In genomic region chr7:93378131-93378530, GRCh38 we compare ENCODE assay signal across 21 cellular contexts.
DNase-seq lines count a peak whose midpoint lies in the region; ATAC-seq and TF ChIP-seq lines count a peak whose summit lies in the region.
"Had no signal": no experiment of that assay in that cellular context is flagged by ENCODE, and none has a peak within 500 bp of the region (broad histone marks: within the 10 kb centered on the region; RNA-seq: fewer than 3 reads in every experiment).

No MANE protein-coding gene starts in this region.

- no peak overlapping the region for H3K27ac Mint-ChIP-seq in osteocyte (ENCODE audit: unreplicated experiment)
- H3K27ac Mint-ChIP-seq: activated T-helper 2 cell treated with anti-CD3 and anti-CD28 coated beads, Interferon-gamma antibody, Interleukin-2, Interleukin-4, amounts not matched to agents 10 μg/mL and 5 μg/mL and 100 μg/mL, durations not matched to agents 14 hours and 24 hours and 36 hours; endodermal cell; stimulated activated effector memory CD8-positive, alpha-beta T cell treated with anti-CD3 and anti-CD28 coated beads, Interleukin-12 subunit alpha, Interleukin-12 subunit beta, amount 100 ng/mL, for 72 hours; T-cell had no signal

- no peak overlapping the region for H3K4me3 ChIP-seq in SK-N-SH (ENCODE audit: low read depth in 2 of 2, low read length in 1 of 2)
- no peak overlapping the region for H3K4me3 ChIP-seq in upper lobe of left lung
- H3K4me3 ChIP-seq: smooth muscle cell, transverse colon had no signal

- H3K4me1 ChIP-seq in SK-N-SH (ENCODE audit: control insufficient read depth in 1 of 2, insufficient read depth in 2 of 2, low read depth in 1 of 2, low read length in 1 of 2) (no peaks in the 10 kb centered on the region; a peak in 1 of 4 replicates), upper lobe of left lung (no peaks in the 10 kb centered on the region)

- no peak overlapping the region for H3K4me3 Mint-ChIP-seq in osteocyte (ENCODE audit: unreplicated experiment)
- H3K4me3 Mint-ChIP-seq: endodermal cell; stimulated activated effector memory CD8-positive, alpha-beta T cell treated with anti-CD3 and anti-CD28 coated beads, Interleukin-12 subunit alpha, Interleukin-12 subunit beta, amount 100 ng/mL, for 72 hours; T-cell had no signal

- DNase-seq in SK-N-SH, result no peak
- DNase-seq in hepatic stellate cell (ENCODE audit: low spot score), result no peak
- DNase-seq in upper lobe of left lung, result no peak
- DNase-seq in osteocyte (ENCODE audit: extremely low spot score, unreplicated experiment), result no peak
- DNase-seq in inferior parietal cortex (ENCODE audit: extremely low spot score), result no peak
- DNase-seq: activated CD8-positive, alpha-beta memory T cell treated with anti-CD3 and anti-CD28 coated beads for 24 hours; amniotic stem cell; endodermal cell; GOT3; NCI-H2081 treated with DMSO at 0.1 percent for 48 hours; NCI-H526 treated with DMSO at 0.1 percent for 48 hours; T-cell; transverse colon; WERI-Rb-1 had no signal

- peaks cover 13% of the 10 kb centered on the region for H3K27me3 ChIP-seq in SK-N-SH (ENCODE audit: insufficient read depth)
- no peaks in the 10 kb centered on the region for H3K27me3 ChIP-seq in upper lobe of left lung
- H3K27me3 ChIP-seq: transverse colon had no signal

- no peaks in the 10 kb centered on the region for H4K20me1 ChIP-seq in SK-N-SH (ENCODE audit: insufficient read depth)

- peaks cover 49% of the 10 kb centered on the region for H3K27me3 Mint-ChIP-seq in osteocyte (ENCODE audit: unreplicated experiment)

- H3K27ac ChIP-seq in SK-N-SH (ENCODE audit: low read depth in 2 of 2, low read length in 1 of 2), result no peak overlapping the region
- no peak overlapping the region for H3K27ac ChIP-seq in upper lobe of left lung
- H3K27ac ChIP-seq: 22Rv1, transverse colon, WERI-Rb-1 had no signal

- TF ChIP-seq RAD21 in SK-N-SH (IDR thresholded peaks at IDR 0.05; ENCODE audit: low read length), result no peak

- H3K9me3 ChIP-seq in SK-N-SH (no peaks in the 10 kb centered on the region), upper lobe of left lung (no peaks in the 10 kb centered on the region)
- H3K9me3 ChIP-seq: transverse colon had no signal

- H2AFZ ChIP-seq in SK-N-SH (ENCODE audit: low read depth), result peak overlapping the region; percentile 37; the same call in 1 of the 2 replicates

- TF ChIP-seq CTCF in SK-N-SH (IDR thresholded peaks at IDR 0.05) (no peak), upper lobe of left lung (IDR thresholded peaks at IDR 0.05) (no peak), osteocyte (IDR thresholded peaks at IDR 0.05) (no peak)

- no peaks in the 10 kb centered on the region for H3K36me3 Mint-ChIP-seq in osteocyte (ENCODE audit: unreplicated experiment)
- H3K36me3 Mint-ChIP-seq: stimulated activated effector memory CD8-positive, alpha-beta T cell treated with anti-CD3 and anti-CD28 coated beads, Interleukin-12 subunit alpha, Interleukin-12 subunit beta, amount 100 ng/mL, for 72 hours; T-cell had no signal

- no peaks in the 10 kb centered on the region for H3K9me3 Mint-ChIP-seq in osteocyte (ENCODE audit: unreplicated experiment)
- H3K9me3 Mint-ChIP-seq: activated T-helper 2 cell treated with anti-CD3 and anti-CD28 coated beads, Interferon-gamma antibody, Interleukin-2, Interleukin-4, amounts not matched to agents 10 μg/mL and 5 μg/mL and 100 μg/mL, durations not matched to agents 14 hours and 24 hours and 36 hours; stimulated activated effector memory CD8-positive, alpha-beta T cell treated with anti-CD3 and anti-CD28 coated beads, Interleukin-12 subunit alpha, Interleukin-12 subunit beta, amount 100 ng/mL, for 72 hours; T-cell had no signal

- H3K4me2 ChIP-seq in SK-N-SH, result no peak overlapping the region
- H3K4me2 ChIP-seq: smooth muscle cell had no signal

- 23% methylated on average over 3 of the region's 3 CpGs for WGBS in SK-N-SH (ENCODE audit: low lambda C conversion rate)
- 89% methylated on average over 3 of the region's 3 CpGs for WGBS in upper lobe of left lung, 2 donors

- no peak for TF ChIP-seq EP300 in SK-N-SH (IDR thresholded peaks at IDR 0.05; ENCODE audit: borderline replicate concordance in 1 of 2, low read depth in 1 of 2, low read length in 1 of 2)
- no peak for TF ChIP-seq EP300 in upper lobe of left lung (IDR thresholded peaks at IDR 0.05)

- H3K79me2 ChIP-seq in SK-N-SH (ENCODE audit: insufficient read depth), result no peaks in the 10 kb centered on the region

- no peak overlapping the region for H3K9ac ChIP-seq in SK-N-SH

- H3K36me3 ChIP-seq in SK-N-SH (replicated peaks in 1 of 2; ENCODE audit: control insufficient read depth in 1 of 2, insufficient read depth in 2 of 2, low read length in 1 of 2) (no peaks in the 10 kb centered on the region), upper lobe of left lung (no peaks in the 10 kb centered on the region)
- H3K36me3 ChIP-seq: transverse colon, WERI-Rb-1 had no signal

- no peaks in the 10 kb centered on the region for H3F3A ChIP-seq in SK-N-SH (replicated peaks; ENCODE audit: insufficient read depth)

- POLR2A ChIA-PET in SK-N-SH (lab: Yijun Ruan, JAX), result no interaction called here

- H3K9me2 ChIP-seq in SK-N-SH, result no peaks in the 10 kb centered on the region

- no peak for TF ChIP-seq POLR2A in upper lobe of left lung (IDR thresholded peaks at IDR 0.05)

- CTCF ChIA-PET in SK-N-SH (lab: Yijun Ruan, JAX), result interaction anchor here (0.7 to 4.8 kb wide), 3 partner anchors 48 to 1654 kb away, joined by 3 to 29 read pairs (median 3); no protein-coding TSS in a partner anchor

- H3K4me1 Mint-ChIP-seq in osteocyte (ENCODE audit: unreplicated experiment), result no peaks in the 10 kb centered on the region
- H3K4me1 Mint-ChIP-seq: stimulated activated effector memory CD8-positive, alpha-beta T cell treated with anti-CD3 and anti-CD28 coated beads, Interleukin-12 subunit alpha, Interleukin-12 subunit beta, amount 100 ng/mL, for 72 hours; T-cell had no signal

- ATAC-seq in SK-N-SH treated with all-trans-retinoic acid at 6 μM for 48 hours (no peak), HG02884 (IDR thresholded peaks at IDR 0.05; ENCODE audit: unreplicated experiment) (peak; percentile 43), HG03520 (IDR thresholded peaks at IDR 0.05; ENCODE audit: unreplicated experiment) (peak; percentile 50), upper lobe of left lung (ENCODE audit: low FRiP score in 2 of 2) (no peak)
- ATAC-seq: stimulated activated effector memory CD8-positive, alpha-beta T cell treated with anti-CD3 and anti-CD28 coated beads, Interleukin-12 subunit alpha, Interleukin-12 subunit beta, amount 100 ng/mL, for 72 hours; T-cell had no signal

TF ChIP-seq in SK-N-SH, 30 proteins besides CTCF, POLR2A, EP300 and RAD21 (continues in another document):
- TF ChIP-seq USF2 (IDR thresholded peaks at IDR 0.05; ENCODE audit: borderline replicate concordance, low read depth, low read length), result no peak
- TF ChIP-seq JUND (IDR thresholded peaks at IDR 0.05), result no peak
- TF ChIP-seq ELF1 (IDR thresholded peaks at IDR 0.05), result no peak
- TF ChIP-seq TCF12 (IDR thresholded peaks at IDR 0.05), result no peak

TF ChIP-seq in SK-N-SH treated with all-trans-retinoic acid at 6 μM for 48 hours, 23 proteins besides CTCF, POLR2A, EP300 and RAD21:
- no peak for TF ChIP-seq ZC3H10 (CRISPR knock-in tag; IDR thresholded peaks at IDR 0.05)
- no peak for TF ChIP-seq ESRRG (CRISPR knock-in tag; IDR thresholded peaks at IDR 0.05)
- no peak for TF ChIP-seq ZNF8 (CRISPR knock-in tag; IDR thresholded peaks at IDR 0.05)

Comparison
In these comparisons a context has a peak if more than half of its experiments do, and no peak if none do; other contexts are left out.
1. ATAC-seq: peak in HG02884 (single experiment) and HG03520 (single experiment); none in SK-N-SH treated with all-trans-retinoic acid at 6 μM for 48 hours (single experiment) and upper lobe of left lung (0 of 2).